1 cellular context compared by ENCODE assay signal in genomic region chr2:177335917-177336450, GRCh38.
TF ChIP-seq lines count a peak whose summit lies in the region.

No MANE protein-coding gene starts in this region.

TF ChIP-seq in IMR-90, 13 proteins besides CTCF, POLR2A, EP300 and RAD21:
- no peak for TF ChIP-seq NFE2L2 (IDR thresholded peaks at IDR 0.05; ENCODE audit: low read depth, low read length)
- TF ChIP-seq CEBPB (IDR thresholded peaks at IDR 0.05; ENCODE audit: low read depth, low read length) = peak; percentile 30; the same call in 1 of the 2 replicates
